In the genomic region with DNA sequence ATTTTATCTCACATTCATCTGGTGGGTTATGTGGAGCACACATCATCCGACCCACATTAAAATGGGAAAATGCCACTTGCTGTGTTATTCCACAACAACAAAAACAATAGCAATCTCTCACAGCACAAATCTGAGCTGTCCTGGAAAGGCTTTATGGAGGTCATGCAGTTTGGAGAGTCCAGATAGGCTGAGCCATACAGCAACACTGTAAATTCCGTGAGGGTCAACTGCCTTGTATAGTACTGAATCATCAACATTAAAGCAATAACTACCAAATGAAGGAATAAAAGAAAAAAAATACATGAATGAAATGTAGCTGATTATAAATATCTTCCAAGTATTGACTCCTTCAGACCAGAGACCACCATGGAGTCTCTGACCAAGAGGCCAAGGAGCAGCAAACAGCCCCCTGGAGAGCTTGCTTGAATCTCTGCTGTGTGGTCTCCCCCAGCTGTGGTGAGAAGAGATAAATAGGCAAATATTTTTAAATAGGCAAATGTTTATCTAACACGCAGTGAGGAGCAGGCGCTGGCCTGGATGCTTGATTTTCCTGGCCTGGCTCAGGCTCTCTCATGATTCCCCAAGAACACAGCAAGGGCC, we compare ENCODE assay signal across 24 cellular contexts.
DNase-seq lines count a peak whose midpoint lies in the region; ATAC-seq and TF ChIP-seq lines count a peak whose summit lies in the region.
"Had no signal": no experiment of that assay in that cellular context is flagged by ENCODE, and none has a peak within 500 bp of the region (broad histone marks: within the 10 kb centered on the region; RNA-seq: fewer than 3 reads in every experiment).

No MANE protein-coding gene starts in this region.

- H3K27me3 ChIP-seq in BLaER1 (no peaks in the 10 kb centered on the region), brain microvascular endothelial cell (replicated peaks) (no peaks in the 10 kb centered on the region)
- H3K27me3 ChIP-seq: adrenal gland, cardiac muscle cell, Peyer's patch, right atrium auricular region had no signal

- ATAC-seq in GM19372 (IDR thresholded peaks at IDR 0.05; ENCODE audit: low read depth, unreplicated experiment) (peak; percentile 24), HG02885 (IDR thresholded peaks at IDR 0.05; ENCODE audit: poor library complexity, unreplicated experiment) (peak; percentile 10), GM21423 (IDR thresholded peaks at IDR 0.05; ENCODE audit: unreplicated experiment) (no peak), GM18867 (IDR thresholded peaks at IDR 0.05; ENCODE audit: unreplicated experiment) (no peak)
- ATAC-seq: esophagus mucosa, left ventricle myocardium superior had no signal

- H3K9ac ChIP-seq in BLaER1 = no peak overlapping the region

- H3K4me1 ChIP-seq in BLaER1 = peaks cover 8% of the 10 kb centered on the region; the same call in 1 of the 2 replicates
- H3K4me1 ChIP-seq: Peyer's patch, right atrium auricular region had no signal

- no peaks in the 10 kb centered on the region for H4K20me1 ChIP-seq in BLaER1

- H3K36me3 ChIP-seq in BLaER1 (no peaks in the 10 kb centered on the region), brain microvascular endothelial cell (replicated peaks) (no peaks in the 10 kb centered on the region)
- H3K36me3 ChIP-seq: adrenal gland, cardiac muscle cell, Peyer's patch, right atrium auricular region had no signal

- TF ChIP-seq CTCF in choroid plexus epithelial cell (conservative IDR thresholded peaks at IDR 0.05; ENCODE audit: low read depth, low read length) = no peak
- TF ChIP-seq CTCF in brain microvascular endothelial cell (IDR thresholded peaks at IDR 0.05; ENCODE audit: low read depth, low read length, missing control alignments) = no peak

- no peak overlapping the region for H3K4me3 ChIP-seq in BLaER1
- no peak overlapping the region for H3K4me3 ChIP-seq in choroid plexus epithelial cell (ENCODE audit: low read depth, low read length)
- H3K4me3 ChIP-seq in brain microvascular endothelial cell (ENCODE audit: low read depth, low read length) = no peak overlapping the region
- H3K4me3 ChIP-seq: adrenal gland, cardiac muscle cell, dorsolateral prefrontal cortex, Peyer's patch, right atrium auricular region had no signal

- DNase-seq in choroid plexus epithelial cell (ENCODE audit: low read depth) (peak; percentile 39), brain microvascular endothelial cell (no peak), NCI-H446 (lab: John Stamatoyannopoulos, UW) (no peak)
- DNase-seq: activated CD4-positive, alpha-beta T cell treated with anti-CD3 and anti-CD28 coated beads, Interleukin-2, amount 10 ng/mL, durations not matched to agents 24 days and 14 days; activated CD8-positive, alpha-beta memory T cell treated with anti-CD3 and anti-CD28 coated beads, Interleukin-2, amount 50 U/mL, for 4 hours; activated gamma-delta T cell; adrenal gland; CD8-positive, alpha-beta memory T cell; DND-41; dorsolateral prefrontal cortex; H7; left ventricle myocardium superior; NCI-H1105; NCI-H748 treated with DMSO at 0.1 percent for 48 hours; Peyer's patch; stimulated activated naive CD4-positive, alpha-beta T cell had no signal

- in situ Hi-C loops in brain microvascular endothelial cell (cut with HindIII; ENCODE audit: low pct_ligation_motif_present, low sequenced_read_pairs) = no loop called here

- H3K27ac ChIP-seq in BLaER1 (no peak overlapping the region), brain microvascular endothelial cell (no peak overlapping the region)
- H3K27ac ChIP-seq: cardiac muscle cell, dorsolateral prefrontal cortex, right atrium auricular region had no signal

- no peaks in the 10 kb centered on the region for H3K9me3 ChIP-seq in BLaER1
- H3K9me3 ChIP-seq: adrenal gland, Peyer's patch, right atrium auricular region had no signal

- peak overlapping the region; percentile 14 for H3K4me2 ChIP-seq in BLaER1

Comparison
In these comparisons a context has a peak if more than half of its experiments do, and no peak if none do; other contexts are left out.
1. ATAC-seq: peak in GM19372 (single experiment) and HG02885 (single experiment); none in GM21423 (single experiment) and GM18867 (single experiment).